14 cellular contexts compared by ENCODE assay signal in genomic region chr2:88658318-88658717, GRCh38. TPM values are rescaled to one million over a fixed set of nuclear protein-coding genes. Genes with fewer than 3 reads are reported as not detected.
DNase-seq lines count a peak whose midpoint lies in the region; ATAC-seq and TF ChIP-seq lines count a peak whose summit lies in the region.
"Had no signal": no experiment of that assay in that cellular context is flagged by ENCODE, and none has a peak within 500 bp of the region (broad histone marks: within the 10 kb centered on the region; RNA-seq: fewer than 3 reads in every experiment).

No MANE protein-coding gene starts in this region.

- H3K9me3 ChIP-seq in left ventricle myocardium inferior (replicated peaks) (no peaks in the 10 kb centered on the region), breast epithelium (no peaks in the 10 kb centered on the region), iPS-20b (ENCODE audit: insufficient read depth, low read depth, low read length) (no peaks in the 10 kb centered on the region)
- H3K9me3 ChIP-seq: right lobe of liver had no signal

- no peak overlapping the region for H3K9ac ChIP-seq in iPS-20b (ENCODE audit: low read depth, low read length)

- TF ChIP-seq CTCF in left ventricle myocardium inferior (IDR thresholded peaks at IDR 0.05; ENCODE audit: borderline replicate concordance): no peak
- TF ChIP-seq CTCF in breast epithelium (IDR thresholded peaks at IDR 0.05): no peak

- ATAC-seq in left ventricle myocardium superior (no peak), GM18517 (IDR thresholded peaks at IDR 0.05; ENCODE audit: unreplicated experiment) (no peak)

- POLR2A ChIA-PET in HEK293T (lab: Yijun Ruan, JAX): interaction anchor here (0.8 to 2.6 kb wide), 2 partner anchors 30 kb away, joined by 3 to 6 read pairs; partner anchors contain the start of gene EIF2AK3

- H3K36me3 ChIP-seq in left ventricle myocardium inferior: no peaks in the 10 kb centered on the region
- no peaks in the 10 kb centered on the region for H3K36me3 ChIP-seq in breast epithelium
- no peaks in the 10 kb centered on the region for H3K36me3 ChIP-seq in iPS-20b (ENCODE audit: insufficient read depth, low read depth, low read length)
- H3K36me3 ChIP-seq: right lobe of liver had no signal

- H3K4me1 ChIP-seq in left ventricle myocardium inferior (peaks cover 23% of the 10 kb centered on the region), breast epithelium (no peaks in the 10 kb centered on the region), iPS-20b (ENCODE audit: insufficient read depth, low read length) (peaks cover 11% of the 10 kb centered on the region; the same call in 1 of the 2 replicates)
- H3K4me1 ChIP-seq: right lobe of liver had no signal

- no peak for TF ChIP-seq POLR2A in breast epithelium (IDR thresholded peaks at IDR 0.05)

- CTCF ChIA-PET in HEK293T (lab: Yijun Ruan, JAX): interaction anchor here (0.8 kb wide), 1 partner anchor 14 kb away, joined by 3 read pairs; no protein-coding TSS in a partner anchor

- DNase-seq in left ventricle myocardium inferior: no peak
- DNase-seq in left ventricle myocardium superior: no peak
- no peak for DNase-seq in breast epithelium (ENCODE audit: low spot score in 2 of 2)
- no peak for DNase-seq in activated effector memory CD4-positive, alpha-beta T cell treated with Interleukin-2 at 50 U/mL for 16 hours
- no peak for DNase-seq in HT-29 (ENCODE audit: low spot score)
- DNase-seq in HEK293T (ENCODE audit: extremely low spot score): no peak
- DNase-seq: ACHN; activated T-cell treated with anti-CD3 and anti-CD28 coated beads, Interleukin-2, amount 50 U/mL, for 1 hour; central memory CD4-positive, alpha-beta T cell; NCI-H1930; right lobe of liver had no signal

- no peaks in the 10 kb centered on the region for H3K27me3 ChIP-seq in left ventricle myocardium inferior (ENCODE audit: low read depth)
- no peaks in the 10 kb centered on the region for H3K27me3 ChIP-seq in breast epithelium
- H3K27me3 ChIP-seq in iPS-20b (ENCODE audit: insufficient read depth, low read length): no peaks in the 10 kb centered on the region
- H3K27me3 ChIP-seq: right lobe of liver had no signal

- no peak overlapping the region for H3K4me3 ChIP-seq in left ventricle myocardium inferior
- H3K4me3 ChIP-seq in breast epithelium: no peak overlapping the region
- peak overlapping the region; percentile 16; the same call in 1 of the 2 replicates for H3K4me3 ChIP-seq in iPS-20b (ENCODE audit: low read length)
- H3K4me3 ChIP-seq: right lobe of liver had no signal

- H3K27ac ChIP-seq in left ventricle myocardium inferior (replicated peaks): peak overlapping the region; percentile 85
- peak overlapping the region; percentile 72 to 86 for H3K27ac ChIP-seq in breast epithelium
- no peak overlapping the region for H3K27ac ChIP-seq in iPS-20b (ENCODE audit: low read length)
- H3K27ac ChIP-seq: VCaP had no signal

- intact Hi-C loops in left ventricle myocardium inferior (cut with micrococcal nuclease): no loop called here
- intact Hi-C loops in left ventricle myocardium superior (cut with micrococcal nuclease): no loop called here
- intact Hi-C loops in breast epithelium (cut with DNase I; ENCODE audit: low total_unique reads): no loop called here

TF ChIP-seq in HEK293T, 16 proteins besides CTCF, POLR2A, EP300 and RAD21:
- no peak for TF ChIP-seq L3MBTL2 (conservative IDR thresholded peaks at IDR 0.05)
- no peak for TF ChIP-seq FOXM1 (IDR thresholded peaks at IDR 0.05; ENCODE audit: borderline replicate concordance)
- no peak for TF ChIP-seq LEF1 (IDR thresholded peaks at IDR 0.05; ENCODE audit: borderline replicate concordance)
- TF ChIP-seq ARNT (IDR thresholded peaks at IDR 0.05): no peak
- no peak for TF ChIP-seq ZNF384 (IDR thresholded peaks at IDR 0.05)
- no peak for TF ChIP-seq PKNOX1 (IDR thresholded peaks at IDR 0.05)
- no peak for TF ChIP-seq SUZ12 (IDR thresholded peaks at IDR 0.05)
- no peak for TF ChIP-seq ELF4 (IDR thresholded peaks at IDR 0.05)
- TF ChIP-seq BHLHE40 (IDR thresholded peaks at IDR 0.05; ENCODE audit: borderline replicate concordance): no peak
- TF ChIP-seq NFRKB (IDR thresholded peaks at IDR 0.05): no peak
- TF ChIP-seq HDGF (IDR thresholded peaks at IDR 0.05; ENCODE audit: borderline replicate concordance): no peak
- TF ChIP-seq SP1 (IDR thresholded peaks at IDR 0.05): no peak
- no peak for TF ChIP-seq TARDBP (IDR thresholded peaks at IDR 0.05)
- TF ChIP-seq CTBP1 (IDR thresholded peaks at IDR 0.05; ENCODE audit: borderline replicate concordance): no peak
- TF ChIP-seq FOXK2 (IDR thresholded peaks at IDR 0.05): no peak
- no peak for TF ChIP-seq FOXA1 (IDR thresholded peaks at IDR 0.05)

RNA-seq across cellular contexts. Expression of gene EIF2AK3, which starts 31.1 kb away (rescaled TPM):
- total RNA-seq in left ventricle myocardium inferior: 8.2 TPM
- total RNA-seq in left ventricle myocardium superior: 5.2 TPM
- total RNA-seq in breast epithelium: 10 to 100 TPM; 18.1 to 39.1 (median 34.4) TPM
- total RNA-seq in HT-29 (2014; rRNA removed; shearing (Covaris generic)): 7.9 and 10.2 TPM in 2 replicates

RNA-seq across cellular contexts. Expression of gene RPIA, which starts 33.2 kb away (rescaled TPM):
- total RNA-seq in left ventricle myocardium inferior: 18.0 TPM
- total RNA-seq in left ventricle myocardium superior: 19.1 TPM
- total RNA-seq in breast epithelium: 10 to 100 TPM in 2 of 3 donors, 1 to 10 TPM in 1; 9.9 to 15.4 (median 10.4) TPM
- total RNA-seq in HT-29 (2014; rRNA removed; shearing (Covaris generic)): 12.5 and 15.7 TPM in 2 replicates
